In the genomic region with DNA sequence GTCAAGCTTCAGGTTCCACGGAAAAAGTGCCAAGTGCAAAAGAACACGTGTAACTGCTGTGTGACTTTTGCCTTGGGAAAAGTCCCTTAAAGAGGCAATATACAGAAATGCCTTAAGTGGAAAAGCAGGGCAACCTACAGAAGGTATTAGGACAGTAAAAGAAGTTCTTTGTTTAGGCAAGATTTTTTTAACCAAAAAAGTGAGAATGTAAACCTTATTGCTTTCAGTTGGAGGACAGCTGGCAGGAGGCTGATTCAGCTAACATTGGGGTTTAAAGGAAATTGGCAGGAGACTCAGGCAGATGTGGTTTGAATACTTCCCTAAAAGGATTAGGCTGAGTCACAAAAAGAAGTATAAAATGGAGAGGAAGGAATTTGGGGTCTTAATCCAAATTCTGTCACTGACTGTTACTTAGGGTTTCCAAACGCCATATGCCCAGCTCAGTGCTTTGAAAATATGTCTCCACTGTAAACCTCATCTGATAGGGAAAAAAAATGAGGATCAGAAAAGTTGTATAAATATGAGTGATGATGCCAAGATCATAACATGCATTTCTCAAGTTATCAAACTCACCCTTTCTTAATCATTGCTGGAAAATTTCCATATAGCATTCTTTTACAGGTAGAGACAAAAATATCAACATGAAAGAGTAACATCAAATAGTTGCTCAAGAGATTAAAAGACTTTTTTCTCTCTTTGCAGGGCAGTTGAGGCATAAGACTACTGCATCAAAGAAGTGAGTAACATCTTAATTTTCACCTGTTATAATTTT, we compare ENCODE assay signal across 7 cellular contexts. TPM values are rescaled to one million over a fixed set of nuclear protein-coding genes. Genes with fewer than 3 reads are reported as not detected.
DNase-seq lines count a peak whose midpoint lies in the region; ATAC-seq and TF ChIP-seq lines count a peak whose summit lies in the region.
"Not testable (repeated sequence)": the region's sequence is repeated elsewhere in the genome, so short reads cannot be mapped to it uniquely, and the experiment has no call there.

No MANE protein-coding gene starts in this region.

- not testable (repeated sequence) for H3F3A ChIP-seq in DOHH2 (ENCODE audit: control insufficient read depth, insufficient read depth); neural progenitor cell (ENCODE audit: low read depth)

- H2AFZ ChIP-seq in neural progenitor cell (replicated peaks), result not testable (repeated sequence)

- H3K4me2 ChIP-seq in DOHH2 (ENCODE audit: low read length), result peak overlapping the region; percentile 79
- H3K4me2 ChIP-seq in neural progenitor cell, result peak overlapping the region; percentile 57

- not testable (repeated sequence) for H3K4me3 Mint-ChIP-seq in activated CD4-positive, alpha-beta T cell treated with anti-CD3 and anti-CD28 coated beads for 36 hours; neural progenitor cell
- peak overlapping the region; percentile 61 for H3K4me3 Mint-ChIP-seq in MCF 10A (ENCODE audit: unreplicated experiment)

- H3K4me1 Mint-ChIP-seq in activated CD4-positive, alpha-beta T cell treated with anti-CD3 and anti-CD28 coated beads for 36 hours, result peaks cover 73% of the 10 kb centered on the region
- H3K4me1 Mint-ChIP-seq in MCF 10A (ENCODE audit: insufficient read depth, unreplicated experiment), result peaks cover 24% of the 10 kb centered on the region
- H3K4me1 Mint-ChIP-seq in neural progenitor cell, result not testable (repeated sequence)

- BruUV-seq in MCF 10A (replicated peaks; lab: Mats Ljungman, UMichigan), result not testable (repeated sequence)

- H3K9ac ChIP-seq in neural progenitor cell, result not testable (repeated sequence)

- peak overlapping the region; percentile 58 for H3K4me3 ChIP-seq in DOHH2 (ENCODE audit: low read length)
- H3K4me3 ChIP-seq in neural progenitor cell, result not testable (repeated sequence)

- TF ChIP-seq CTCF in DOHH2 (IDR thresholded peaks at IDR 0.05; ENCODE audit: low read depth, low read length, poor library complexity, severe bottlenecking); MCF 10A (IDR thresholded peaks at IDR 0.05; ENCODE audit: unreplicated experiment); neural progenitor cell (IDR thresholded peaks at IDR 0.05): not testable (repeated sequence)

- H3K27me3 ChIP-seq in DOHH2 (ENCODE audit: control insufficient read depth, low read length); neural progenitor cell: not testable (repeated sequence)

- CTCF ChIA-PET in activated CD4-positive, alpha-beta T cell treated with anti-CD3 and anti-CD28 coated beads for 36 hours (lab: Charles Lee), result not testable (repeated sequence)
- CTCF ChIA-PET in MCF 10A (lab: Yijun Ruan, JAX), result interaction anchor here (0.6 to 1.2 kb wide), 5 partner anchors 9 to 351 kb away, joined by 3 to 4 read pairs (median 3); partner anchors contain the start of gene EMB

- peaks cover 74% of the 10 kb centered on the region for H3K36me3 ChIP-seq in DOHH2 (ENCODE audit: control insufficient read depth, low read length)
- H3K36me3 ChIP-seq in neural progenitor cell, result not testable (repeated sequence)

- intact Hi-C loops in activated CD4-positive, alpha-beta T cell treated with anti-CD3 and anti-CD28 coated beads for 36 hours (cut with DNase I, micrococcal nuclease); MCF 10A (cut with micrococcal nuclease); left ventricle myocardium superior (cut with micrococcal nuclease): not testable (repeated sequence)

- not testable (repeated sequence) for H4K20me1 ChIP-seq in DOHH2 (ENCODE audit: control insufficient read depth, insufficient read depth, low read depth, low read length); neural progenitor cell (ENCODE audit: low read depth)

- H3K9me3 Mint-ChIP-seq in activated CD4-positive, alpha-beta T cell treated with anti-CD3 and anti-CD28 coated beads for 36 hours (ENCODE audit: low read depth); MCF 10A (ENCODE audit: unreplicated experiment); neural progenitor cell: not testable (repeated sequence)

- not testable (repeated sequence) for ATAC-seq in activated CD4-positive, alpha-beta T cell treated with anti-CD3 and anti-CD28 coated beads for 36 hours
- ATAC-seq in left ventricle myocardium superior, result peak; percentile 47

- H3K27me3 Mint-ChIP-seq in activated CD4-positive, alpha-beta T cell treated with anti-CD3 and anti-CD28 coated beads for 36 hours; MCF 10A (ENCODE audit: insufficient read depth, unreplicated experiment); neural progenitor cell (ENCODE audit: insufficient read depth, low read depth): not testable (repeated sequence)

- peak overlapping the region; percentile 14 for H3K27ac Mint-ChIP-seq in activated CD4-positive, alpha-beta T cell treated with anti-CD3 and anti-CD28 coated beads for 36 hours
- peak overlapping the region; percentile 97 for H3K27ac Mint-ChIP-seq in MCF 10A (ENCODE audit: low read depth, unreplicated experiment)
- H3K27ac Mint-ChIP-seq in neural progenitor cell, result not testable (repeated sequence)

- H3K9me2 ChIP-seq in DOHH2 (replicated peaks; ENCODE audit: control insufficient read depth, low read length), result not testable (repeated sequence)

- H3K27ac ChIP-seq in DOHH2 (ENCODE audit: low read depth, low read length), result peak overlapping the region; percentile 63
- peak overlapping the region; percentile 71 for H3K27ac ChIP-seq in neural progenitor cell

- peaks cover 85% of the 10 kb centered on the region for H3K4me1 ChIP-seq in DOHH2 (ENCODE audit: control insufficient read depth, low read length)
- not testable (repeated sequence) for H3K4me1 ChIP-seq in neural progenitor cell

- POLR2A ChIA-PET in activated CD4-positive, alpha-beta T cell treated with anti-CD3 and anti-CD28 coated beads for 36 hours (lab: Charles Lee), result not testable (repeated sequence)
- POLR2A ChIA-PET in MCF 10A (lab: Yijun Ruan, JAX), result interaction anchor here (0.6 to 1.2 kb wide), 3 partner anchors 9 to 321 kb away, joined by 3 to 9 read pairs (median 3); partner anchors contain the start of gene EMB

- H3K79me2 ChIP-seq in DOHH2 (ENCODE audit: control insufficient read depth, low read length) (peaks cover 99% of the 10 kb centered on the region), neural progenitor cell (ENCODE audit: low read depth) (peaks cover 12% of the 10 kb centered on the region)

- peaks cover 18% of the 10 kb centered on the region for H3K36me3 Mint-ChIP-seq in activated CD4-positive, alpha-beta T cell treated with anti-CD3 and anti-CD28 coated beads for 36 hours (ENCODE audit: low read depth)
- H3K36me3 Mint-ChIP-seq in MCF 10A (ENCODE audit: insufficient read depth, unreplicated experiment); neural progenitor cell: not testable (repeated sequence)

- not testable (repeated sequence) for H3K9me3 ChIP-seq in DOHH2 (ENCODE audit: control insufficient read depth, insufficient read depth, low read length); neural progenitor cell (ENCODE audit: low read depth)

- peak; percentile 75 for DNase-seq in LHCN-M2 (ENCODE audit: low read depth)
- peak; percentile 41 for DNase-seq in OCI-M1 (lab: John Stamatoyannopoulos, UW)
- DNase-seq in activated CD4-positive, alpha-beta T cell treated with anti-CD3 and anti-CD28 coated beads for 36 hours; left ventricle myocardium superior: not testable (repeated sequence)
- peak; percentile 36 for DNase-seq in MCF 10A (ENCODE audit: unreplicated experiment)
- peak; percentile 4 for DNase-seq in neural progenitor cell (ENCODE audit: low spot score)

RNA-seq across cellular contexts. Expression of gene EMB, which starts 9.8 kb away (rescaled TPM):
- total RNA-seq in LHCN-M2 (2014; rRNA removed) (48.6 and 56.6 TPM in 2 replicates), MCF 10A (2022) (27.7 and 31.2 TPM in 2 replicates), left ventricle myocardium superior (12.0 TPM), neural progenitor cell (ENCODE audit: low replicate concordance) (28.0 and 40.6 TPM in 2 replicates)
- polyA plus RNA-seq in LHCN-M2 (2012), result 10.7 TPM
- 10 to 100 TPM; 37.4 to 53.0 TPM for total RNA-seq in activated CD4-positive, alpha-beta T cell treated with anti-CD3 and anti-CD28 coated beads for 36 hours
